ENCODE assay signal across 1 cellular context in genomic region chr14:24442240-24443052, GRCh38.
TF ChIP-seq lines count a peak whose summit lies in the region.

TSS of gene SDR39U1 (minus strand) at chr14:24442776. CDS start at chr14:24442769, 7 bp downstream.

TF ChIP-seq in HepG2, 621 proteins besides CTCF, POLR2A, EP300 and RAD21 (continued from another document and continues in another):
- TF ChIP-seq ZNF740 (CRISPR knock-in tag; IDR thresholded peaks at IDR 0.05) = peak; percentile 87
- peak; percentile 96 for TF ChIP-seq NFYB (CRISPR knock-in tag; IDR thresholded peaks at IDR 0.05)
- TF ChIP-seq ZNF678 (CRISPR knock-in tag; IDR thresholded peaks at IDR 0.05) = peak; percentile 94; the same call in 1 of the 2 replicates
- 0 out of 2 replicates have a peak, but pooled peaks have one; percentile 62 for TF ChIP-seq ZNF30 (CRISPR knock-in tag; IDR thresholded peaks at IDR 0.05)
- no peak for TF ChIP-seq MZF1 (CRISPR knock-in tag; IDR thresholded peaks at IDR 0.05; ENCODE audit: borderline replicate concordance)
- TF ChIP-seq KDM5B (CRISPR knock-in tag; IDR thresholded peaks at IDR 0.05; ENCODE audit: borderline replicate concordance) = peak; percentile 100
- peak; percentile 95 for TF ChIP-seq ZNF543 (CRISPR knock-in tag; IDR thresholded peaks at IDR 0.05)
- TF ChIP-seq AHDC1 (CRISPR knock-in tag; IDR thresholded peaks at IDR 0.05; ENCODE audit: borderline replicate concordance) = peak; percentile 81; the same call in 1 of the 2 replicates
- TF ChIP-seq ZBTB8A (CRISPR knock-in tag; IDR thresholded peaks at IDR 0.05; ENCODE audit: borderline replicate concordance, low read depth) = 0 out of 2 replicates have a peak, but pooled peaks have one; percentile 55
- 0 out of 2 replicates have a peak, but pooled peaks have one; percentile 31 for TF ChIP-seq ZNF512B (CRISPR knock-in tag; IDR thresholded peaks at IDR 0.05; ENCODE audit: borderline replicate concordance)
- TF ChIP-seq ZNF775 (CRISPR knock-in tag; IDR thresholded peaks at IDR 0.05; ENCODE audit: borderline replicate concordance) = peak; percentile 61; the same call in 1 of the 2 replicates
- TF ChIP-seq CENPT (CRISPR knock-in tag; IDR thresholded peaks at IDR 0.05; ENCODE audit: low read depth) = no peak
- peak; percentile 93 for TF ChIP-seq DRAP1 (CRISPR knock-in tag; IDR thresholded peaks at IDR 0.05)
- TF ChIP-seq TP53 (CRISPR knock-in tag; conservative IDR thresholded peaks at IDR 0.05) = peak; percentile 87; the same call in 1 of the 2 replicates
- peak; percentile 56 for TF ChIP-seq ZC3H13 (CRISPR knock-in tag; IDR thresholded peaks at IDR 0.05)
- TF ChIP-seq SPEN (CRISPR knock-in tag; IDR thresholded peaks at IDR 0.05; ENCODE audit: low read depth) = peak; percentile 90
- TF ChIP-seq GLMP (CRISPR knock-in tag; IDR thresholded peaks at IDR 0.05; ENCODE audit: borderline replicate concordance) = no peak
- TF ChIP-seq ZMYM3 (CRISPR knock-in tag; IDR thresholded peaks at IDR 0.05) = no peak; the same call in 1 of the 2 replicates
- peak; percentile 17; the same call in 1 of the 2 replicates for TF ChIP-seq ZNF12 (CRISPR knock-in tag; IDR thresholded peaks at IDR 0.05)
- TF ChIP-seq ATF3 (CRISPR knock-in tag; IDR thresholded peaks at IDR 0.05) = peak; percentile 53
- no peak for TF ChIP-seq REXO4 (CRISPR knock-in tag; IDR thresholded peaks at IDR 0.05; ENCODE audit: borderline replicate concordance)
- TF ChIP-seq ZNF777 (CRISPR knock-in tag; IDR thresholded peaks at IDR 0.05) = peak; percentile 53; the same call in 1 of the 2 replicates
- peak; percentile 93; the same call in 1 of the 2 replicates for TF ChIP-seq MTA1 (CRISPR knock-in tag; IDR thresholded peaks at IDR 0.05; ENCODE audit: borderline replicate concordance)
- peak; percentile 18; the same call in 1 of the 2 replicates for TF ChIP-seq STAG1 (CRISPR knock-in tag; IDR thresholded peaks at IDR 0.05)
- no peak for TF ChIP-seq ZNF770 (CRISPR knock-in tag; IDR thresholded peaks at IDR 0.05)
- TF ChIP-seq SOX5 (CRISPR knock-in tag; IDR thresholded peaks at IDR 0.05; ENCODE audit: borderline replicate concordance) = peak; percentile 44; the same call in 1 of the 2 replicates
- peak; percentile 24 for TF ChIP-seq ZNF674 (CRISPR knock-in tag; IDR thresholded peaks at IDR 0.05; ENCODE audit: low read depth)
- TF ChIP-seq ZNF280B (CRISPR knock-in tag; IDR thresholded peaks at IDR 0.05; ENCODE audit: borderline replicate concordance) = peak; percentile 99
- no peak for TF ChIP-seq IKZF1 (IDR thresholded peaks at IDR 0.05)
- TF ChIP-seq ZNF143 (CRISPR knock-in tag; IDR thresholded peaks at IDR 0.05) = peak; percentile 63
- peak; percentile 95 for TF ChIP-seq POGK (CRISPR knock-in tag; conservative IDR thresholded peaks at IDR 0.05)
- TF ChIP-seq NR0B2 (CRISPR knock-in tag; IDR thresholded peaks at IDR 0.05) = peak; percentile 94
- TF ChIP-seq ZNF737 (CRISPR knock-in tag; IDR thresholded peaks at IDR 0.05; ENCODE audit: borderline replicate concordance) = no peak
- TF ChIP-seq ZNF280D (CRISPR knock-in tag; IDR thresholded peaks at IDR 0.05) = peak; percentile 85
- TF ChIP-seq ZNF225 (CRISPR knock-in tag; IDR thresholded peaks at IDR 0.05) = peak; percentile 96
- TF ChIP-seq SMAD1 (CRISPR knock-in tag; IDR thresholded peaks at IDR 0.05; ENCODE audit: borderline replicate concordance, low read depth) = peak; percentile 99; the same call in 1 of the 2 replicates
- peak; percentile 87 for TF ChIP-seq MIXL1 (CRISPR knock-in tag; IDR thresholded peaks at IDR 0.05)
